ENCODE assay signal across 12 cellular contexts in genomic region chr6:42514746-42515145, GRCh38.
"Had no signal": no experiment of that assay in that cellular context is flagged by ENCODE, and none has a peak within 500 bp of the region (broad histone marks: within the 10 kb centered on the region; RNA-seq: fewer than 3 reads in every experiment).

No MANE protein-coding gene starts in this region.

- ATAC-seq: heart left ventricle, sciatic nerve, T-helper 17 cell had no signal

- H3K27ac Mint-ChIP-seq: T-helper 17 cell had no signal

- DNase-seq: activated CD4-positive, alpha-beta T cell treated with anti-CD3 and anti-CD28 coated beads, Interleukin-2, amount 50 U/mL, for 4 hours; activated gamma-delta T cell treated with Interleukin-2 at 50 U/mL for 16 hours; activated T-cell treated with anti-CD3 and anti-CD28 coated beads, Interleukin-2, amount 50 U/mL, for 48 hours; heart left ventricle; mesenchymal stem cell; spleen; stimulated activated CD4-positive, alpha-beta T cell treated with anti-CD3 and anti-CD28 coated beads, Interleukin-1b, Interleukin-23, amount 100 ng/mL, for 48 hours; stimulated activated naive CD4-positive, alpha-beta T cell; T-helper 17 cell; upper lobe of left lung had no signal

- H3K4me3 Mint-ChIP-seq: nephron, T-helper 17 cell had no signal

- H3K27me3 Mint-ChIP-seq: T-helper 17 cell had no signal
